ENCODE assay signal across 1 cellular context in the genomic region with DNA sequence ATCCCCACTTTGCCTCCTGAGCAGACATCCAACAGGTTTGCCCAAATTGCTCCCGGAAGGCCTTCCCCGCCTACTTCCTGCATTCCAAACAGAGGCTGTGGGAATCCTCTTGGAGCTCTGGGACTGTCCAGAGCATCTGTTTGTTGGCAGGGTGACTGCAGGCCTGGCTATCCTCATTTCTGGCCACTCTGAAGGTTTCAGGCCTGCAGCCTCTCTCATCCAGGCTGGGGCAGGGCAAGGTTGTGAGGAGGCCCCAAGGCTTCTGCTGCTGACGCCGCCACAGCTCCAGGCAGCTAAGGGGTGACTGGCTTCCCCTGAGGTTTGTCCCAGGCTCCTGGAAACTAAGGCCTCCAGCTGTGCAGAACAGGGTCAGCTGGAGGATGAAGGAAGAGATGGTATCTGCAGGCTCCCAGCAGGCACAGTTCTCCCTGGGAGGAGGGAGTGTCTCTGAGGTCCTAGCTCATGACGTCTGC.
TF ChIP-seq lines count a peak whose summit lies in the region.

No MANE protein-coding gene starts in this region.

TF ChIP-seq in K562, 482 proteins besides CTCF, POLR2A, EP300 and RAD21:
- TF ChIP-seq RBM17 (IDR thresholded peaks at IDR 0.05; ENCODE audit: borderline replicate concordance, low read depth, low read length) (no peak), CREM (IDR thresholded peaks at IDR 0.05; ENCODE audit: low read depth) (0 out of 2 replicates have a peak, but pooled peaks have one; percentile 14), NR2C2 (CRISPR knock-in tag; IDR thresholded peaks at IDR 0.05) (no peak), NR2C2 (tag; IDR thresholded peaks at IDR 0.05) (peak; percentile 35; the same call in 1 of the 2 replicates), GATA2 (CRISPR knock-in tag; IDR thresholded peaks at IDR 0.05) (peak; percentile 41; the same call in 1 of the 2 replicates), ZFP1 (CRISPR knock-in tag; IDR thresholded peaks at IDR 0.05) (no peak), SRF (CRISPR knock-in tag; IDR thresholded peaks at IDR 0.05) (peak in 1 of 2 experiments; percentile 48; a peak in 1 of 4 replicates), CTBP1 (IDR thresholded peaks at IDR 0.05; ENCODE audit: borderline replicate concordance) (peak; percentile 27; the same call in 1 of the 2 replicates)
- TF ChIP-seq, protein P1, sequence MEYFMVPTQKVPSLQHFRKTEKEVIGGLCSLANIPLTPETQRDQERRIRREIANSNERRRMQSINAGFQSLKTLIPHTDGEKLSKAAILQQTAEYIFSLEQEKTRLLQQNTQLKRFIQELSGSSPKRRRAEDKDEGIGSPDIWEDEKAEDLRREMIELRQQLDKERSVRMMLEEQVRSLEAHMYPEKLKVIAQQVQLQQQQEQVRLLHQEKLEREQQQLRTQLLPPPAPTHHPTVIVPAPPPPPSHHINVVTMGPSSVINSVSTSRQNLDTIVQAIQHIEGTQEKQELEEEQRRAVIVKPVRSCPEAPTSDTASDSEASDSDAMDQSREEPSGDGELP (CRISPR knock-in tag; IDR thresholded peaks at IDR 0.05; ENCODE audit: borderline replicate concordance), result peak; percentile 87
- TF ChIP-seq, protein P2, sequence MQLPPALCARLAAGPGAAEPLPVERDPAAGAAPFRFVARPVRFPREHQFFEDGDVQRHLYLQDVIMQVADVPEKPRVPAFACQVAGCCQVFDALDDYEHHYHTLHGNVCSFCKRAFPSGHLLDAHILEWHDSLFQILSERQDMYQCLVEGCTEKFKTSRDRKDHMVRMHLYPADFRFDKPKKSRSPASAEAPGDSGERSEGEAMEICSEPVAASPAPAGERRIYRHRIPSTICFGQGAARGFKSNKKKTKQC (CRISPR knock-in tag; IDR thresholded peaks at IDR 0.05), result no peak
